Comparison of ENCODE assay signal across 8 cellular contexts in genomic region chr20:40945754-40946451, GRCh38.
DNase-seq lines count a peak whose midpoint lies in the region; ATAC-seq and TF ChIP-seq lines count a peak whose summit lies in the region.

No MANE protein-coding gene starts in this region.

- no peak overlapping the region for H4K8ac ChIP-seq in neuronal stem cell (ENCODE audit: low read depth, low read length)

- no peak overlapping the region for H3K14ac ChIP-seq in neuronal stem cell (ENCODE audit: low read length)

- no peaks in the 10 kb centered on the region for H3K36me3 Mint-ChIP-seq in Caco-2 (ENCODE audit: insufficient read depth, unreplicated experiment)

- no peak overlapping the region for H3K4me2 ChIP-seq in fibroblast of lung (ENCODE audit: extremely low read depth, insufficient read depth, low read length)
- H3K4me2 ChIP-seq in neuronal stem cell (ENCODE audit: insufficient read depth, low read length, poor library complexity, severe bottlenecking): no peak overlapping the region

- no peaks in the 10 kb centered on the region for H3K79me1 ChIP-seq in neuronal stem cell (ENCODE audit: low read depth, low read length)

- H2AK5ac ChIP-seq in neuronal stem cell (ENCODE audit: low read depth, low read length): no peak overlapping the region

- H2BK12ac ChIP-seq in neuronal stem cell (ENCODE audit: low read length): no peak overlapping the region

- no CpG with 5 or more reads among the region's 12 CpGs for WGBS in neuronal stem cell (ENCODE audit: extremely low coverage in 2 of 2, insufficient read length in 2 of 2, insufficient replicate concordance in 1 of 2), 2 donors

- H3K79me2 ChIP-seq in fibroblast of lung (ENCODE audit: control insufficient read depth, insufficient read depth, low read length): no peaks in the 10 kb centered on the region

- ATAC-seq in GM21786 (IDR thresholded peaks at IDR 0.05; ENCODE audit: unreplicated experiment): no peak

- H3K27ac ChIP-seq in HL-60 (replicated peaks) (no peak overlapping the region), fibroblast of lung (ENCODE audit: insufficient read depth, low read length) (no peak overlapping the region), neuronal stem cell (replicated peaks; ENCODE audit: low read length) (no peak overlapping the region)

- TF ChIP-seq CTCF in Caco-2 (IDR thresholded peaks at IDR 0.05; ENCODE audit: insufficient read depth in 1 of 2, low read depth in 1 of 2, low read length in 1 of 2, severe bottlenecking in 1 of 2, unreplicated experiment in 1 of 2) (peak; percentile 84 to 99), HL-60 (IDR thresholded peaks at IDR 0.05; ENCODE audit: insufficient read depth, low read length) (peak; percentile 56), fibroblast of lung (conservative IDR thresholded peaks at IDR 0.05 in 1 of 2, IDR thresholded peaks at IDR 0.05 in 1 of 2; ENCODE audit: low read depth in 1 of 2, low read length in 2 of 2) (peak; percentile 83 to 87)

- BruUV-seq in Caco-2 (replicated peaks; lab: Mats Ljungman, UMichigan): no TSS peak

- H4K91ac ChIP-seq in neuronal stem cell (ENCODE audit: low read depth, low read length, poor library complexity): no peak overlapping the region

- H4K20me1 ChIP-seq in fibroblast of lung (ENCODE audit: control insufficient read depth, extremely low read depth, insufficient read depth, low read length): no peaks in the 10 kb centered on the region

- peaks cover 19% of the 10 kb centered on the region for H3K27me3 Mint-ChIP-seq in Caco-2 (ENCODE audit: insufficient read depth, unreplicated experiment)

- intact Hi-C loops in Caco-2 (cut with micrococcal nuclease; ENCODE audit: unreplicated experiment): loop anchor here (1.0 to 5.0 kb wide), 5 partner anchors 54 to 244 kb away; no protein-coding TSS in a partner anchor

- H2BK5ac ChIP-seq in neuronal stem cell (ENCODE audit: low read length): no peak overlapping the region

- no peak overlapping the region for H3K27ac Mint-ChIP-seq in Caco-2 (ENCODE audit: unreplicated experiment)

- no peak overlapping the region for H2BK15ac ChIP-seq in neuronal stem cell (ENCODE audit: low read length)

- no peaks in the 10 kb centered on the region for H3K9me3 Mint-ChIP-seq in Caco-2 (ENCODE audit: unreplicated experiment)

- H3K4me3 ChIP-seq in Caco-2 (ENCODE audit: low read depth, low read length) (no peak overlapping the region), HL-60 (replicated peaks; ENCODE audit: insufficient read depth, low read length) (no peak overlapping the region), fibroblast of lung (replicated peaks in 1 of 4; ENCODE audit: control extremely low read depth in 1 of 4, insufficient read depth in 1 of 4, low read depth in 3 of 4, low read length in 4 of 4) (no peak overlapping the region), neuronal stem cell (ENCODE audit: low read length in 2 of 2) (no peak overlapping the region)

- H3K23ac ChIP-seq in neuronal stem cell (ENCODE audit: low read depth, low read length, poor library complexity): no peak overlapping the region

- peaks cover 8% of the 10 kb centered on the region for H3K4me1 ChIP-seq in Caco-2
- H3K4me1 ChIP-seq in fibroblast of lung (ENCODE audit: control insufficient read depth, extremely low read depth, insufficient read depth, low read length): no peaks in the 10 kb centered on the region
- peaks cover 7 to 9% of the 10 kb centered on the region in 2 donors for H3K4me1 ChIP-seq in neuronal stem cell (ENCODE audit: control insufficient read depth in 2 of 2, insufficient read depth in 1 of 2, low read depth in 1 of 2, low read length in 2 of 2)

- H2AFZ ChIP-seq in fibroblast of lung (ENCODE audit: low read length): no peak overlapping the region
- peak overlapping the region; percentile 77 for H2AFZ ChIP-seq in neuronal stem cell (ENCODE audit: low read length)

- no peak overlapping the region for H3K4me3 Mint-ChIP-seq in Caco-2 (ENCODE audit: unreplicated experiment)

- H3K4me1 Mint-ChIP-seq in Caco-2 (ENCODE audit: low read depth, unreplicated experiment): no peaks in the 10 kb centered on the region

- H3K18ac ChIP-seq in neuronal stem cell (ENCODE audit: low read length): peak overlapping the region; percentile 11

- DNase-seq in Caco-2 (peak; percentile 82 to 86), HL-60 (ENCODE audit: low read depth in 1 of 2, low spot score in 1 of 2) (peak in 1 of 2 experiments; percentile 57), RPMI7951 (ENCODE audit: low read depth) (peak; percentile 79), fibroblast of lung (ENCODE audit: low read depth in 2 of 2) (peak; percentile 52 to 75), neuronal stem cell (ENCODE audit: low spot score) (peak; percentile 65), NCI-H1436 treated with DMSO at 0.1 percent for 48 hours (lab: John Stamatoyannopoulos, UW) (no peak), NCI-H2171 treated with DMSO at 0.1 percent for 48 hours (lab: John Stamatoyannopoulos, UW) (no peak)

- POLR2A ChIA-PET in Caco-2 (lab: Charles Lee): interaction anchor here (1.1 kb wide), 1 partner anchor 53 kb away, joined by 3 read pairs; no protein-coding TSS in a partner anchor

- H3K36me3 ChIP-seq in Caco-2 (ENCODE audit: control insufficient read depth, insufficient read depth, low read length) (no peaks in the 10 kb centered on the region), fibroblast of lung (ENCODE audit: control insufficient read depth, insufficient read depth, low read length) (no peaks in the 10 kb centered on the region), neuronal stem cell (replicated peaks in 1 of 2; ENCODE audit: control insufficient read depth in 2 of 2, insufficient read depth in 2 of 2, low read length in 2 of 2) (no peaks in the 10 kb centered on the region)

- H3K27me3 ChIP-seq in Caco-2 (replicated peaks; ENCODE audit: control insufficient read depth, insufficient read depth, low read length) (no peaks in the 10 kb centered on the region), HL-60 (ENCODE audit: insufficient read depth, poor library complexity, severe bottlenecking) (peaks cover 8% of the 10 kb centered on the region), fibroblast of lung (ENCODE audit: control insufficient read depth, insufficient read depth, low read length) (no peaks in the 10 kb centered on the region), neuronal stem cell (ENCODE audit: control insufficient read depth in 3 of 3, insufficient read depth in 3 of 3, low read depth in 1 of 3, low read length in 3 of 3) (peaks cover 0 to 3% (median 0%) of the 10 kb centered on the region in 3 experiments)

- no peak overlapping the region for H3K4ac ChIP-seq in neuronal stem cell (ENCODE audit: low read length)

- no peaks in the 10 kb centered on the region for H3K9me3 ChIP-seq in Caco-2
- H3K9me3 ChIP-seq in fibroblast of lung (ENCODE audit: control insufficient read depth, insufficient read depth, low read depth, low read length): no peaks in the 10 kb centered on the region
- H3K9me3 ChIP-seq in neuronal stem cell (replicated peaks in 1 of 2; ENCODE audit: control insufficient read depth in 2 of 2, insufficient read depth in 1 of 2, low read depth in 1 of 2, low read length in 2 of 2): no peaks in the 10 kb centered on the region

- H3K9ac ChIP-seq in fibroblast of lung (ENCODE audit: insufficient read depth, low read length): no peak overlapping the region
- no peak overlapping the region for H3K9ac ChIP-seq in neuronal stem cell (ENCODE audit: low read depth, low read length, poor library complexity)

- no peak overlapping the region for H2BK120ac ChIP-seq in neuronal stem cell (ENCODE audit: low read depth, low read length)

- CTCF ChIA-PET in Caco-2 (lab: Charles Lee): interaction anchor here (0.5 to 2.8 kb wide), 37 partner anchors 9 to 1426 kb away, joined by 3 to 66 read pairs (median 3); partner anchors contain the start of gene MAFB

Comparison
In these comparisons a context has a peak if more than half of its experiments do, and no peak if none do; other contexts are left out.
1. DNase-seq: peak in Caco-2 (2 of 2), RPMI7951 (single experiment), fibroblast of lung (2 of 2) and neuronal stem cell (single experiment); none in NCI-H1436 treated with DMSO at 0.1 percent for 48 hours (single experiment) and NCI-H2171 treated with DMSO at 0.1 percent for 48 hours (single experiment).
2. Peak in every context shown above with its lines, with median percentiles within 50 percentile points of each other: CTCF ChIP-seq.